In the genomic region with DNA sequence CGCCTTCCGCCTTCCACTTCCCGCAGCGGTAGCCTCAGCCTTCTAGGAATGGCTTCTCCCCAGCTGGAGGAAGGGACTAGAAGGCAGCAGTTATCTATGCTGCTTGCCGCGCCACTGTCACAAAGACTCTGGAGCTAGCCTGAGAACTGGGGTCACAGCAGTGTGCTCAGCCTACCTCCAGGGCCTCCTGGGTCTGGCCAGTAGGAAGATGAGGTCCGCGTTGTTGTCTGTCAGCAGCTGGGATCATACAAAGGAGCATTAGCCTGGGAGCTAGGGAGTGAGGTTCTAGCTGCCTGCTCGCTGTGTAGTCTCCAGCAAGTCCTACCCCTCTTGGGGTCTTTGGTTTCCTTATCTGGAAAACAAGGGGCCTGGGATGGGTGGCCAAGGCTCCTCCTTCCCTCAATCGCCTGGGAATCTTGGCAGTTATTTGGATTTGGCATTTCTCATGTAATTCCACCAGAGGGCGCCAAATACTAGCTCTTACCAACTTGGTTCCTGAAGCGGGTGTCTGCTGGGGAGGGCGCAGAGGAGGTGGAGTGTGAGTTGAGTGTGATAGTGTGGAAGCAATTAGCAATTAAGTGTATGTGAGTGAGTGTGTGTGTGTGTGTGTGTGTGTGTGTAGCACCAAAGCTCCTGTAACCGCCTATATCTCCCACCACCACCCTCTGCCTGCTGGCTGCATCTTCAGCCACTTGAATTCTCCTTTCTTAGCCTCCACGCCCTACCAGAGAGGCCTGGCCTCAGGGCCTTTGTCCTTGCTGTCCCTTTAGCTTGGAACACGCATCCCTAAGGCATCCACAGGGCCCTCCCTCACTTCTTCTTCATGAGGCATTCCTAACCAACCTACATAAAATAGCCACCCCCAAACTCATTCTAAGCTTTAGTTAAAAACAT, we compare ENCODE assay signal across 8 cellular contexts.
DNase-seq lines count a peak whose midpoint lies in the region; ATAC-seq, FAIRE-seq and TF ChIP-seq lines count a peak whose summit lies in the region.

No MANE protein-coding gene starts in this region.

- CTCF ChIA-PET in activated CD8-positive, alpha-beta memory T cell treated with anti-CD3 and anti-CD28 coated beads, Interleukin-2, amount 10 ng/mL, durations not matched to agents 7 days and 5 days (lab: Charles Lee), result interaction anchor here (0.7 to 3.8 kb wide), 13 partner anchors 26 to 690 kb away, joined by 3 to 21 read pairs (median 3); no protein-coding TSS in a partner anchor
- CTCF ChIA-PET in endothelial cell of umbilical vein (lab: Charles Lee), result interaction anchor here (0.7 to 7.9 kb wide), 38 partner anchors 9 to 691 kb away, joined by 3 to 216 read pairs (median 6); a partner anchor contains a TSS

- BruUV-seq in endothelial cell of umbilical vein (replicated peaks; lab: Mats Ljungman, UMichigan), result no TSS peak

- H3K4me3 Mint-ChIP-seq in activated CD8-positive, alpha-beta memory T cell treated with anti-CD3 and anti-CD28 coated beads, Interleukin-2, amount 10 ng/mL, durations not matched to agents 7 days and 5 days, result no peak overlapping the region

- no peaks in the 10 kb centered on the region for H3K9me1 ChIP-seq in endothelial cell of umbilical vein (replicated peaks; ENCODE audit: control insufficient read depth, extremely low read depth, insufficient read depth, low read length)

- no peak for TF ChIP-seq POLR2A in endothelial cell of umbilical vein (IDR thresholded peaks at IDR 0.05; ENCODE audit: low read depth, low read length)

- H3K27me3 Mint-ChIP-seq in activated CD8-positive, alpha-beta memory T cell treated with anti-CD3 and anti-CD28 coated beads, Interleukin-2, amount 10 ng/mL, durations not matched to agents 7 days and 5 days, result peaks cover 2% of the 10 kb centered on the region

- no peak overlapping the region for H3K4me3 ChIP-seq in endothelial cell of umbilical vein (replicated peaks in 1 of 3; ENCODE audit: insufficient read depth in 1 of 3, low read depth in 1 of 3, low read length in 3 of 3)

- POLR2A ChIA-PET in endothelial cell of umbilical vein (lab: Charles Lee), result interaction anchor here (1.7 kb wide), 1 partner anchor 124 kb away, joined by 4 read pairs; no protein-coding TSS in a partner anchor

- peak; percentile 70 for ATAC-seq in HG03045 (IDR thresholded peaks at IDR 0.05; ENCODE audit: unreplicated experiment)
- ATAC-seq in activated CD8-positive, alpha-beta memory T cell treated with anti-CD3 and anti-CD28 coated beads, Interleukin-2, amount 10 ng/mL, durations not matched to agents 7 days and 5 days, result peak; percentile 47
- ATAC-seq in GM18861 (IDR thresholded peaks at IDR 0.05; ENCODE audit: unreplicated experiment), result no peak

- H3K4me1 ChIP-seq in endothelial cell of umbilical vein (ENCODE audit: control insufficient read depth, extremely low read depth, insufficient read depth, low read length), result no peaks in the 10 kb centered on the region

- H3K9me3 ChIP-seq in endothelial cell of umbilical vein (replicated peaks; ENCODE audit: control insufficient read depth, insufficient read depth, low read length), result no peaks in the 10 kb centered on the region

- FAIRE-seq in G401.6 (lab: Jason Lieb, UNC), result peak; percentile 6
- peak; percentile 95 for FAIRE-seq in endothelial cell of umbilical vein (lab: Jason Lieb, UNC)

- dilution Hi-C loops in endothelial cell of umbilical vein (cut with MboI; ENCODE audit: extremely low pct_ligation_motif_present, low sequenced_read_pairs), result no loop called here

- no peak overlapping the region for H2AFZ ChIP-seq in endothelial cell of umbilical vein (ENCODE audit: low read depth, low read length)

- TF ChIP-seq CTCF in endothelial cell of umbilical vein (IDR thresholded peaks at IDR 0.05; ENCODE audit: extremely low read depth in 1 of 2, insufficient read depth in 1 of 2, low read depth in 1 of 2, low read length in 2 of 2), result peak; percentile 58 to 66

- no peak overlapping the region for H3K4me2 ChIP-seq in endothelial cell of umbilical vein (ENCODE audit: insufficient read depth, low read length)

- intact Hi-C loops in endothelial cell of umbilical vein (cut with micrococcal nuclease), result loop anchor here (2.0 to 5.0 kb wide), 5 partner anchors 251 to 511 kb away; a partner anchor contains a TSS

- peaks cover 2% of the 10 kb centered on the region in 2 experiments for H3K27me3 ChIP-seq in endothelial cell of umbilical vein (ENCODE audit: control insufficient read depth in 2 of 2, insufficient read depth in 2 of 2, low read length in 2 of 2)

- H3K27ac Mint-ChIP-seq in activated CD8-positive, alpha-beta memory T cell treated with anti-CD3 and anti-CD28 coated beads, Interleukin-2, amount 10 ng/mL, durations not matched to agents 7 days and 5 days, result no peak overlapping the region

- peaks cover 3% of the 10 kb centered on the region for H4K20me1 ChIP-seq in endothelial cell of umbilical vein (replicated peaks; ENCODE audit: control insufficient read depth, extremely low read depth, insufficient read depth, low read length)

- no peak overlapping the region for H3K27ac ChIP-seq in endothelial cell of umbilical vein (ENCODE audit: insufficient read depth, low read depth, low read length)

- DNase-seq in NCI-H345 treated with DMSO at 0.1 percent for 48 hours (lab: John Stamatoyannopoulos, UW; ENCODE audit: unreplicated experiment), result peak; percentile 68
- DNase-seq in activated CD8-positive, alpha-beta memory T cell treated with anti-CD3 and anti-CD28 coated beads, Interleukin-2, amount 10 ng/mL, durations not matched to agents 7 days and 5 days, result peak; percentile 51
- peak; percentile 66 for DNase-seq in endothelial cell of umbilical vein (ENCODE audit: low read depth, low spot score)
- peak; percentile 88 for DNase-seq in midbrain (lab: John Stamatoyannopoulos, UW)
- DNase-seq in stromal cell of bone marrow (ENCODE audit: low read depth), result peak; percentile 44

- H3K4me1 Mint-ChIP-seq in activated CD8-positive, alpha-beta memory T cell treated with anti-CD3 and anti-CD28 coated beads, Interleukin-2, amount 10 ng/mL, durations not matched to agents 7 days and 5 days, result no peaks in the 10 kb centered on the region

- H3K79me2 ChIP-seq in endothelial cell of umbilical vein (ENCODE audit: control insufficient read depth, insufficient read depth, low read length), result no peaks in the 10 kb centered on the region

- H3K9ac ChIP-seq in endothelial cell of umbilical vein (replicated peaks; ENCODE audit: extremely low read depth, insufficient read depth, low read length), result no peak overlapping the region

- no peaks in the 10 kb centered on the region for H3K36me3 Mint-ChIP-seq in activated CD8-positive, alpha-beta memory T cell treated with anti-CD3 and anti-CD28 coated beads, Interleukin-2, amount 10 ng/mL, durations not matched to agents 7 days and 5 days

- H3K36me3 ChIP-seq in endothelial cell of umbilical vein (ENCODE audit: control insufficient read depth in 2 of 2, extremely low read depth in 1 of 2, insufficient read depth in 2 of 2, low read length in 2 of 2), result no peaks in the 10 kb centered on the region

- no peaks in the 10 kb centered on the region for H3K9me3 Mint-ChIP-seq in activated CD8-positive, alpha-beta memory T cell treated with anti-CD3 and anti-CD28 coated beads, Interleukin-2, amount 10 ng/mL, durations not matched to agents 7 days and 5 days (ENCODE audit: low read depth)

TF ChIP-seq in endothelial cell of umbilical vein, 7 proteins besides CTCF, POLR2A, EP300 and RAD21:
- TF ChIP-seq FOS (IDR thresholded peaks at IDR 0.05; ENCODE audit: borderline replicate concordance, insufficient read depth, low read length), result no peak
- no peak for TF ChIP-seq POLR2AphosphoS5 (IDR thresholded peaks at IDR 0.05; ENCODE audit: insufficient read depth, low read depth, low read length)
- TF ChIP-seq MYC (IDR thresholded peaks at IDR 0.05; ENCODE audit: low read depth, low read length), result no peak
- TF ChIP-seq JUN (IDR thresholded peaks at IDR 0.05; ENCODE audit: borderline replicate concordance, insufficient read depth, insufficient read length, low read depth), result no peak
- no peak for TF ChIP-seq EZH2 (IDR thresholded peaks at IDR 0.05; ENCODE audit: borderline replicate concordance, low read depth, low read length, severe bottlenecking)
- TF ChIP-seq, protein P1, sequence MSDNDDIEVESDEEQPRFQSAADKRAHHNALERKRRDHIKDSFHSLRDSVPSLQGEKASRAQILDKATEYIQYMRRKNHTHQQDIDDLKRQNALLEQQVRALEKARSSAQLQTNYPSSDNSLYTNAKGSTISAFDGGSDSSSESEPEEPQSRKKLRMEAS (IDR thresholded peaks at IDR 0.05; ENCODE audit: insufficient read depth, insufficient read length), result no peak
- TF ChIP-seq GATA2 (IDR thresholded peaks at IDR 0.05; ENCODE audit: insufficient read depth, insufficient read length, low read depth, low read length), result no peak
